Comparison of ENCODE assay signal across 1 cellular context in the genomic region with DNA sequence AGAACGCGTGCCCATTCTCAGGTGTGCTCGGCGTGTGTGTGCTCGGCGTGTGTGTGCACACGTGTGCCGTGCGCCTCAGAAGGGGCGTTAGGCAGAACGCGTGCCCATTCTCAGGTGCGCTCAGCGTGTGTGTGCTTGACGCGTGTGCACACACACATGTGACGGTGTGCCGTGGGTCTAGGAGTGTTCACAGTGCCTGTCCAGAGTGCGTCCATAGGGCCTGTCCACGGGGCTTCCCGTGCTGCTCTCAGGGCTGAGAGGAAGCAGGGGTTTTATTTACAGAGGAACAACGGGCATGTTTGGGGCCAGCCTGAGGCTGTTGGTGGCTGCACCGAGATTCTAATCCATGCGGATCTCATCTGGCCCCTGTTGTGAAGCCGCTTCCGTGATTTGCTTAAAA.
TF ChIP-seq lines count a peak whose summit lies in the region.

No MANE protein-coding gene starts in this region.

TF ChIP-seq in GM12878, 131 proteins besides CTCF, POLR2A, EP300 and RAD21:
- TF ChIP-seq BMI1 (IDR thresholded peaks at IDR 0.05; ENCODE audit: borderline replicate concordance) (no peak), YY1 (IDR thresholded peaks at IDR 0.05; ENCODE audit: low read depth, low read length) (no peak), TCF3 (IDR thresholded peaks at IDR 0.05; ENCODE audit: borderline replicate concordance, insufficient read depth, low read depth, low read length) (peak; percentile 67; the same call in 1 of the 2 replicates), SPI1 (IDR thresholded peaks at IDR 0.05; ENCODE audit: borderline replicate concordance, insufficient read depth, low read depth, low read length) (no peak), NFIC (IDR thresholded peaks at IDR 0.05; ENCODE audit: low read depth, low read length) (no peak), KAT2A (conservative IDR thresholded peaks at IDR 0.05; ENCODE audit: control insufficient read depth, low read depth, low read length) (no peak), CBX3 (IDR thresholded peaks at IDR 0.05; ENCODE audit: borderline replicate concordance, low read depth) (no peak), STAT1 (conservative IDR thresholded peaks at IDR 0.05) (no peak), SP1 (IDR thresholded peaks at IDR 0.05; ENCODE audit: low read depth, low read length) (no peak)
- TF ChIP-seq, protein P1, sequence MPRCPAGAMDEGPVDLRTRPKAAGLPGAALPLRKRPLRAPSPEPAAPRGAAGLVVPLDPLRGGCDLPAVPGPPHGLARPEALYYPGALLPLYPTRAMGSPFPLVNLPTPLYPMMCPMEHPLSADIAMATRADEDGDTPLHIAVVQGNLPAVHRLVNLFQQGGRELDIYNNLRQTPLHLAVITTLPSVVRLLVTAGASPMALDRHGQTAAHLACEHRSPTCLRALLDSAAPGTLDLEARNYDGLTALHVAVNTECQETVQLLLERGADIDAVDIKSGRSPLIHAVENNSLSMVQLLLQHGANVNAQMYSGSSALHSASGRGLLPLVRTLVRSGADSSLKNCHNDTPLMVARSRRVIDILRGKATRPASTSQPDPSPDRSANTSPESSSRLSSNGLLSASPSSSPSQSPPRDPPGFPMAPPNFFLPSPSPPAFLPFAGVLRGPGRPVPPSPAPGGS (IDR thresholded peaks at IDR 0.05; ENCODE audit: borderline replicate concordance, insufficient read depth, low read depth, low read length, poor library complexity, severe bottlenecking): peak; percentile 73
- TF ChIP-seq, protein P2, sequence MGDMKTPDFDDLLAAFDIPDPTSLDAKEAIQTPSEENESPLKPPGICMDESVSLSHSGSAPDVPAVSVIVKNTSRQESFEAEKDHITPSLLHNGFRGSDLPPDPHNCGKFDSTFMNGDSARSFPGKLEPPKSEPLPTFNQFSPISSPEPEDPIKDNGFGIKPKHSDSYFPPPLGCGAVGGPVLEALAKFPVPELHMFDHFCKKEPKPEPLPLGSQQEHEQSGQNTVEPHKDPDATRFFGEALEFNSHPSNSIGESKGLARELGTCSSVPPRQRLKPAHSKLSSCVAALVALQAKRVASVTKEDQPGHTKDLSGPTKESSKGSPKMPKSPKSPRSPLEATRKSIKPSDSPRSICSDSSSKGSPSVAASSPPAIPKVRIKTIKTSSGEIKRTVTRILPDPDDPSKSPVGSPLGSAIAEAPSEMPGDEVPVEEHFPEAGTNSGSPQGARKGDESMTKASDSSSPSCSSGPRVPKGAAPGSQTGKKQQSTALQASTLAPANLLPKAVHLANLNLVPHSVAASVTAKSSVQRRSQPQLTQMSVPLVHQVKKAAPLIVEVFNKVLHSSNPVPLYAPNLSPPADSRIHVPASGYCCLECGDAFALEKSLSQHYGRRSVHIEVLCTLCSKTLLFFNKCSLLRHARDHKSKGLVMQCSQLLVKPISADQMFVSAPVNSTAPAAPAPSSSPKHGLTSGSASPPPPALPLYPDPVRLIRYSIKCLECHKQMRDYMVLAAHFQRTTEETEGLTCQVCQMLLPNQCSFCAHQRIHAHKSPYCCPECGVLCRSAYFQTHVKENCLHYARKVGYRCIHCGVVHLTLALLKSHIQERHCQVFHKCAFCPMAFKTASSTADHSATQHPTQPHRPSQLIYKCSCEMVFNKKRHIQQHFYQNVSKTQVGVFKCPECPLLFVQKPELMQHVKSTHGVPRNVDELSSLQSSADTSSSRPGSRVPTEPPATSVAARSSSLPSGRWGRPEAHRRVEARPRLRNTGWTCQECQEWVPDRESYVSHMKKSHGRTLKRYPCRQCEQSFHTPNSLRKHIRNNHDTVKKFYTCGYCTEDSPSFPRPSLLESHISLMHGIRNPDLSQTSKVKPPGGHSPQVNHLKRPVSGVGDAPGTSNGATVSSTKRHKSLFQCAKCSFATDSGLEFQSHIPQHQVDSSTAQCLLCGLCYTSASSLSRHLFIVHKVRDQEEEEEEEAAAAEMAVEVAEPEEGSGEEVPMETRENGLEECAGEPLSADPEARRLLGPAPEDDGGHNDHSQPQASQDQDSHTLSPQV (IDR thresholded peaks at IDR 0.05): no peak
